23 cellular contexts compared by ENCODE assay signal in the genomic region with DNA sequence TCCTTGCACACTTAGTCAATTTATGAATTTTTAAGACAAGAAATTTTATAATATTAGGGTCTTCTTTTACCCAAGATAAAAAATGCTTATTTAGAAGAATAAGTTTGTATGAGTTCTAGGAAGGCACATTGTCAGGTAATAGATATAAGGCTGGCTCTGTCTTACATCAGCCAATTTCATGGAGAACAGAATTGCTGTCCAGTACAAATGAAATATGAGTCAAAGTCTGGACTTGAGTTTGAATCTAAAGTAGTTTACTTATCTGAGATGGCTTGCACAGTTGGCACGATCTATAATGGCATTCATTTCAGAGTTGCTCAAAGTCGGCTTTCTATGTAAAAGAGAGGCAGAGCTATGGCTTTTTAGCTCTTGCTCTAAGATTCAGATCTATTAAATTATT.
"Had no signal": no experiment of that assay in that cellular context is flagged by ENCODE, and none has a peak within 500 bp of the region (broad histone marks: within the 10 kb centered on the region; RNA-seq: fewer than 3 reads in every experiment).

No MANE protein-coding gene starts in this region.

- H3K27me3 ChIP-seq: colonic mucosa, dorsolateral prefrontal cortex, esophagus muscularis mucosa, esophagus squamous epithelium, foreskin keratinocyte, gastroesophageal sphincter, heart left ventricle, heart right ventricle, hepatocyte had no signal

- DNase-seq: colonic mucosa; cortex of kidney; dermis blood vessel endothelial cell; dorsolateral prefrontal cortex; effector CD4-positive, alpha-beta T cell; effector CD8-positive, alpha-beta T cell; effector memory CD4-positive, alpha-beta T cell; effector memory CD8-positive, alpha-beta T cell; endodermal cell; erythroblast; esophagus squamous epithelium; foreskin fibroblast; foreskin keratinocyte; glutamatergic neuron; head of caudate nucleus; heart left ventricle; heart right ventricle had no signal

- H3K9me3 ChIP-seq: colonic mucosa, esophagus muscularis mucosa, esophagus squamous epithelium, gastroesophageal sphincter, heart left ventricle, heart right ventricle had no signal

- ATAC-seq: effector memory CD8-positive, alpha-beta T cell; esophagus mucosa; foreskin keratinocyte; gastroesophageal sphincter; heart left ventricle; heart right ventricle had no signal

- H3K4me3 ChIP-seq: colonic mucosa, coronary artery, dorsolateral prefrontal cortex, esophagus muscularis mucosa, esophagus squamous epithelium, gastroesophageal sphincter, heart left ventricle, heart right ventricle, hepatocyte had no signal

- H3K27ac ChIP-seq: colonic mucosa, coronary artery, dorsolateral prefrontal cortex, epithelial cell of prostate, esophagus muscularis mucosa, esophagus squamous epithelium, foreskin keratinocyte, gastroesophageal sphincter, heart left ventricle, heart right ventricle, hepatocyte had no signal

- H3K4me1 ChIP-seq: colonic mucosa, esophagus muscularis mucosa, esophagus squamous epithelium, foreskin keratinocyte, gastroesophageal sphincter, heart left ventricle, heart right ventricle had no signal

- H3K36me3 ChIP-seq: colonic mucosa, esophagus muscularis mucosa, esophagus squamous epithelium, gastroesophageal sphincter, heart left ventricle, heart right ventricle had no signal
